Comparison of ENCODE assay signal across 1 cellular context in the genomic region with DNA sequence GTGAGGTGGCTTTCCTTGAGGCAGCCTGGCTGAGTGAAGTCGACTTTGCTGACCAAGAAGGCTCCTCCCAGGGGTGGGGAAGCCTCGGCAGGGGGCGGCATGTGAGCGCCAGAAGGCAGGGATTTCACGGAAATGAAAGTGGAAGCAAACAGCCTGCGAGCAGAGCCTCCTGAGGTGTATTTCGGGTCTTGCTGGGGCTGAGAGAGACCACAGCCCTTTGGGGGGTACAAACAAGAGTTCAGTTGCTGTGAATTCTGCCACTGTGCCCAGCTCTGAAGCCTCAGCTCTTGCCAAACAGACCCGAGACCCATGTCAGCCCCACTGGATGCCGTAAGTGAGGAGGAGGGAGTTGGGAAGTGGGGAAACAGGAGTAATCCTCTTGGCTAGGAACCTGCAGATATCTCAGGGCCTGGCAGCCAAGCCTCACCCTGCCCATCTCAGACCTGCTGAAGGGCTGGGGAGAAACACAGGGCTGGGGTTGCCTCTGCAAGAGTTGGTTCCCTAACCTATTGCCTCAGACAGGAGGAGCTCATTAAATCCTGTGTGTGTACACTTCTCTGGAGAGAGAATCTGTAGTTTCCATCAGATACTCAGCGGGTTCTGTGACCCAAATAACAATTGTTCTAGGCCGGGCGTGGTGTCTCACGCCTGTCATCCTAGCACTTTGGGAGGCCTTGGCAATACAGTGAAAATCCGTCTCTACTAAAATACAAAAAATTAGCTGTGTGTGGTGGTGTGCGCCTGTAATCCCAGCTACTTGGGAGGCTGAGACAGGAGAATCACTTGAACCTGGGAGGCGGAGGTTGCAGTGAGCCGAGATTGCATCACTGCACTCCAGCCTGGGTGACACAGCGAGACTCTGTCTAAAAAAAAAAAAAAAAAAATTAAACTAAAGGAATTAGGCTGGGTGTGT.
A peak's percentile ranks its signal among the peaks of the same experiment; 100 is the strongest.
TF ChIP-seq lines count a peak whose summit lies in the region.

A gene (plus strand): TSS at position 146 of the 913 bp plus-strand sequence. CDS start 164 bp downstream, at position 310.

TF ChIP-seq in K562, 482 proteins besides CTCF, POLR2A, EP300 and RAD21 (continued from another document and continues in another):
- TF ChIP-seq, protein P1, sequence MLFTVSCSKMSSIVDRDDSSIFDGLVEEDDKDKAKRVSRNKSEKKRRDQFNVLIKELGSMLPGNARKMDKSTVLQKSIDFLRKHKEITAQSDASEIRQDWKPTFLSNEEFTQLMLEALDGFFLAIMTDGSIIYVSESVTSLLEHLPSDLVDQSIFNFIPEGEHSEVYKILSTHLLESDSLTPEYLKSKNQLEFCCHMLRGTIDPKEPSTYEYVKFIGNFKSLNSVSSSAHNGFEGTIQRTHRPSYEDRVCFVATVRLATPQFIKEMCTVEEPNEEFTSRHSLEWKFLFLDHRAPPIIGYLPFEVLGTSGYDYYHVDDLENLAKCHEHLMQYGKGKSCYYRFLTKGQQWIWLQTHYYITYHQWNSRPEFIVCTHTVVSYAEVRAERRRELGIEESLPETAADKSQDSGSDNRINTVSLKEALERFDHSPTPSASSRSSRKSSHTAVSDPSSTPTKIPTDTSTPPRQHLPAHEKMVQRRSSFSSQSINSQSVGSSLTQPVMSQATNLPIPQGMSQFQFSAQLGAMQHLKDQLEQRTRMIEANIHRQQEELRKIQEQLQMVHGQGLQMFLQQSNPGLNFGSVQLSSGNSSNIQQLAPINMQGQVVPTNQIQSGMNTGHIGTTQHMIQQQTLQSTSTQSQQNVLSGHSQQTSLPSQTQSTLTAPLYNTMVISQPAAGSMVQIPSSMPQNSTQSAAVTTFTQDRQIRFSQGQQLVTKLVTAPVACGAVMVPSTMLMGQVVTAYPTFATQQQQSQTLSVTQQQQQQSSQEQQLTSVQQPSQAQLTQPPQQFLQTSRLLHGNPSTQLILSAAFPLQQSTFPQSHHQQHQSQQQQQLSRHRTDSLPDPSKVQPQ (CRISPR knock-in tag; IDR thresholded peaks at IDR 0.05; ENCODE audit: borderline replicate concordance), result no peak
- TF ChIP-seq ZNF780A (CRISPR knock-in tag; IDR thresholded peaks at IDR 0.05), result no peak
- no peak for TF ChIP-seq FOXP1 (CRISPR knock-in tag; IDR thresholded peaks at IDR 0.05)
- no peak for TF ChIP-seq NONO (IDR thresholded peaks at IDR 0.05; ENCODE audit: low read depth in 2 of 2, low read length in 1 of 2)
- peak; percentile 86; the same call in 1 of the 2 replicates for TF ChIP-seq BCOR (IDR thresholded peaks at IDR 0.05)
- TF ChIP-seq SP2 (IDR thresholded peaks at IDR 0.05; ENCODE audit: extremely low read depth, low read depth, low read length, poor library complexity, severe bottlenecking), result no peak
- no peak for TF ChIP-seq ZNF644 (tag; IDR thresholded peaks at IDR 0.05; ENCODE audit: low read depth)
- TF ChIP-seq MCM2 (IDR thresholded peaks at IDR 0.05; ENCODE audit: low read depth), result no peak
- TF ChIP-seq, protein P2, sequence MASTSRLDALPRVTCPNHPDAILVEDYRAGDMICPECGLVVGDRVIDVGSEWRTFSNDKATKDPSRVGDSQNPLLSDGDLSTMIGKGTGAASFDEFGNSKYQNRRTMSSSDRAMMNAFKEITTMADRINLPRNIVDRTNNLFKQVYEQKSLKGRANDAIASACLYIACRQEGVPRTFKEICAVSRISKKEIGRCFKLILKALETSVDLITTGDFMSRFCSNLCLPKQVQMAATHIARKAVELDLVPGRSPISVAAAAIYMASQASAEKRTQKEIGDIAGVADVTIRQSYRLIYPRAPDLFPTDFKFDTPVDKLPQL (IDR thresholded peaks at IDR 0.05; ENCODE audit: extremely low read depth, insufficient read length), result no peak
- TF ChIP-seq RFX1 (IDR thresholded peaks at IDR 0.05), result no peak
- no peak for TF ChIP-seq ZNF197 (CRISPR knock-in tag; IDR thresholded peaks at IDR 0.05; ENCODE audit: low read depth)
- TF ChIP-seq MTA2 (IDR thresholded peaks at IDR 0.05; ENCODE audit: low read depth), result no peak
- TF ChIP-seq ERF (CRISPR knock-in tag; IDR thresholded peaks at IDR 0.05), result no peak
- TF ChIP-seq, protein P3, sequence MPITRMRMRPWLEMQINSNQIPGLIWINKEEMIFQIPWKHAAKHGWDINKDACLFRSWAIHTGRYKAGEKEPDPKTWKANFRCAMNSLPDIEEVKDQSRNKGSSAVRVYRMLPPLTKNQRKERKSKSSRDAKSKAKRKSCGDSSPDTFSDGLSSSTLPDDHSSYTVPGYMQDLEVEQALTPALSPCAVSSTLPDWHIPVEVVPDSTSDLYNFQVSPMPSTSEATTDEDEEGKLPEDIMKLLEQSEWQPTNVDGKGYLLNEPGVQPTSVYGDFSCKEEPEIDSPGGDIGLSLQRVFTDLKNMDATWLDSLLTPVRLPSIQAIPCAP (CRISPR knock-in tag; IDR thresholded peaks at IDR 0.05; ENCODE audit: borderline replicate concordance), result no peak
- no peak for TF ChIP-seq ZNF282 (CRISPR knock-in tag; IDR thresholded peaks at IDR 0.05)
- TF ChIP-seq, protein P4, sequence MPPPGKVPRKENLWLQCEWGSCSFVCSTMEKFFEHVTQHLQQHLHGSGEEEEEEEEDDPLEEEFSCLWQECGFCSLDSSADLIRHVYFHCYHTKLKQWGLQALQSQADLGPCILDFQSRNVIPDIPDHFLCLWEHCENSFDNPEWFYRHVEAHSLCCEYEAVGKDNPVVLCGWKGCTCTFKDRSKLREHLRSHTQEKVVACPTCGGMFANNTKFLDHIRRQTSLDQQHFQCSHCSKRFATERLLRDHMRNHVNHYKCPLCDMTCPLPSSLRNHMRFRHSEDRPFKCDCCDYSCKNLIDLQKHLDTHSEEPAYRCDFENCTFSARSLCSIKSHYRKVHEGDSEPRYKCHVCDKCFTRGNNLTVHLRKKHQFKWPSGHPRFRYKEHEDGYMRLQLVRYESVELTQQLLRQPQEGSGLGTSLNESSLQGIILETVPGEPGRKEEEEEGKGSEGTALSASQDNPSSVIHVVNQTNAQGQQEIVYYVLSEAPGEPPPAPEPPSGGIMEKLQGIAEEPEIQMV (tag; conservative IDR thresholded peaks at IDR 0.05; ENCODE audit: low read depth), result no peak
- no peak for TF ChIP-seq HMG20A (CRISPR knock-in tag; conservative IDR thresholded peaks at IDR 0.05)
- TF ChIP-seq MTF1 (CRISPR knock-in tag; IDR thresholded peaks at IDR 0.05; ENCODE audit: borderline replicate concordance), result no peak
- TF ChIP-seq POLR3G (IDR thresholded peaks at IDR 0.05; ENCODE audit: extremely low read depth, insufficient read length, insufficient replicate concordance), result no peak
- TF ChIP-seq U2AF2 (optimal IDR thresholded peaks at IDR 0.05; ENCODE audit: low read depth, low read length), result no peak
- no peak for TF ChIP-seq PYGO2 (tag; IDR thresholded peaks at IDR 0.05)
- no peak for TF ChIP-seq ZNF134 (CRISPR knock-in tag; conservative IDR thresholded peaks at IDR 0.05)
- no peak for TF ChIP-seq ZFP30 (CRISPR knock-in tag; IDR thresholded peaks at IDR 0.05; ENCODE audit: borderline replicate concordance)
- TF ChIP-seq, protein P5, sequence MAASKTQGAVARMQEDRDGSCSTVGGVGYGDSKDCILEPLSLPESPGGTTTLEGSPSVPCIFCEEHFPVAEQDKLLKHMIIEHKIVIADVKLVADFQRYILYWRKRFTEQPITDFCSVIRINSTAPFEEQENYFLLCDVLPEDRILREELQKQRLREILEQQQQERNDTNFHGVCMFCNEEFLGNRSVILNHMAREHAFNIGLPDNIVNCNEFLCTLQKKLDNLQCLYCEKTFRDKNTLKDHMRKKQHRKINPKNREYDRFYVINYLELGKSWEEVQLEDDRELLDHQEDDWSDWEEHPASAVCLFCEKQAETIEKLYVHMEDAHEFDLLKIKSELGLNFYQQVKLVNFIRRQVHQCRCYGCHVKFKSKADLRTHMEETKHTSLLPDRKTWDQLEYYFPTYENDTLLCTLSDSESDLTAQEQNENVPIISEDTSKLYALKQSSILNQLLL (CRISPR knock-in tag; IDR thresholded peaks at IDR 0.05; ENCODE audit: borderline replicate concordance), result no peak
- TF ChIP-seq, protein P6, sequence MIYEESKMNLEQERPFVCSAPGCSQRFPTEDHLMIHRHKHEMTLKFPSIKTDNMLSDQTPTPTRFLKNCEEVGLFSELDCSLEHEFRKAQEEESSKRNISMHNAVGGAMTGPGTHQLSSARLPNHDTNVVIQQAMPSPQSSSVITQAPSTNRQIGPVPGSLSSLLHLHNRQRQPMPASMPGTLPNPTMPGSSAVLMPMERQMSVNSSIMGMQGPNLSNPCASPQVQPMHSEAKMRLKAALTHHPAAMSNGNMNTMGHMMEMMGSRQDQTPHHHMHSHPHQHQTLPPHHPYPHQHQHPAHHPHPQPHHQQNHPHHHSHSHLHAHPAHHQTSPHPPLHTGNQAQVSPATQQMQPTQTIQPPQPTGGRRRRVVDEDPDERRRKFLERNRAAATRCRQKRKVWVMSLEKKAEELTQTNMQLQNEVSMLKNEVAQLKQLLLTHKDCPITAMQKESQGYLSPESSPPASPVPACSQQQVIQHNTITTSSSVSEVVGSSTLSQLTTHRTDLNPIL (CRISPR knock-in tag; IDR thresholded peaks at IDR 0.05), result no peak
- TF ChIP-seq MAFG (tag; conservative IDR thresholded peaks at IDR 0.05), result peak; percentile 18; the same call in 1 of the 2 replicates
- TF ChIP-seq, protein P7, sequence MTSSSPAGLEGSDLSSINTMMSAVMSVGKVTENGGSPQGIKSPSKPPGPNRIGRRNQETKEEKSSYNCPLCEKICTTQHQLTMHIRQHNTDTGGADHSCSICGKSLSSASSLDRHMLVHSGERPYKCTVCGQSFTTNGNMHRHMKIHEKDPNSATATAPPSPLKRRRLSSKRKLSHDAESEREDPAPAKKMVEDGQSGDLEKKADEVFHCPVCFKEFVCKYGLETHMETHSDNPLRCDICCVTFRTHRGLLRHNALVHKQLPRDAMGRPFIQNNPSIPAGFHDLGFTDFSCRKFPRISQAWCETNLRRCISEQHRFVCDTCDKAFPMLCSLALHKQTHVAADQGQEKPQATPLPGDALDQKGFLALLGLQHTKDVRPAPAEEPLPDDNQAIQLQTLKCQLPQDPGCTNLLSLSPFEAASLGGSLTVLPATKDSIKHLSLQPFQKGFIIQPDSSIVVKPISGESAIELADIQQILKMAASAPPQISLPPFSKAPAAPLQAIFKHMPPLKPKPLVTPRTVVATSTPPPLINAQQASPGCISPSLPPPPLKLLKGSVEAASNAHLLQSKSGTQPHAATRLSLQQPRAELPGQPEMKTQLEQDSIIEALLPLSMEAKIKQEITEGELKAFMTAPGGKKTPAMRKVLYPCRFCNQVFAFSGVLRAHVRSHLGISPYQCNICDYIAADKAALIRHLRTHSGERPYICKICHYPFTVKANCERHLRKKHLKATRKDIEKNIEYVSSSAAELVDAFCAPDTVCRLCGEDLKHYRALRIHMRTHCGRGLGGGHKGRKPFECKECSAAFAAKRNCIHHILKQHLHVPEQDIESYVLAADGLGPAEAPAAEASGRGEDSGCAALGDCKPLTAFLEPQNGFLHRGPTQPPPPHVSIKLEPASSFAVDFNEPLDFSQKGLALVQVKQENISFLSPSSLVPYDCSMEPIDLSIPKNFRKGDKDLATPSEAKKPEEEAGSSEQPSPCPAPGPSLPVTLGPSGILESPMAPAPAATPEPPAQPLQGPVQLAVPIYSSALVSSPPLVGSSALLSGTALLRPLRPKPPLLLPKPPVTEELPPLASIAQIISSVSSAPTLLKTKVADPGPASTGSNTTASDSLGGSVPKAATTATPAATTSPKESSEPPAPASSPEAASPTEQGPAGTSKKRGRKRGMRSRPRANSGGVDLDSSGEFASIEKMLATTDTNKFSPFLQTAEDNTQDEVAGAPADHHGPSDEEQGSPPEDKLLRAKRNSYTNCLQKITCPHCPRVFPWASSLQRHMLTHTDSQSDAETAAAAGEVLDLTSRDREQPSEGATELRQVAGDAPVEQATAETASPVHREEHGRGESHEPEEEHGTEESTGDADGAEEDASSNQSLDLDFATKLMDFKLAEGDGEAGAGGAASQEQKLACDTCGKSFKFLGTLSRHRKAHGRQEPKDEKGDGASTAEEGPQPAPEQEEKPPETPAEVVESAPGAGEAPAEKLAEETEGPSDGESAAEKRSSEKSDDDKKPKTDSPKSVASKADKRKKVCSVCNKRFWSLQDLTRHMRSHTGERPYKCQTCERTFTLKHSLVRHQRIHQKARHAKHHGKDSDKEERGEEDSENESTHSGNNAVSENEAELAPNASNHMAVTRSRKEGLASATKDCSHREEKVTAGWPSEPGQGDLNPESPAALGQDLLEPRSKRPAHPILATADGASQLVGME (CRISPR knock-in tag; IDR thresholded peaks at IDR 0.05), result no peak
